In genomic region chr11:64787526-64788320, GRCh38 we compare ENCODE assay signal across 1 cellular context.
TF ChIP-seq lines count a peak whose summit lies in the region.

No MANE protein-coding gene starts in this region.

TF ChIP-seq in HepG2, 621 proteins besides CTCF, POLR2A, EP300 and RAD21 (continued from another document and continues in another):
- no peak for TF ChIP-seq ATF6 (CRISPR knock-in tag; conservative IDR thresholded peaks at IDR 0.05)
- TF ChIP-seq SPEN (CRISPR knock-in tag; IDR thresholded peaks at IDR 0.05; ENCODE audit: low read depth): no peak
- no peak for TF ChIP-seq ZNF503 (CRISPR knock-in tag; IDR thresholded peaks at IDR 0.05)
- no peak for TF ChIP-seq NONO (IDR thresholded peaks at IDR 0.05)
- TF ChIP-seq NONO (CRISPR knock-in tag; conservative IDR thresholded peaks at IDR 0.05): no peak
- TF ChIP-seq SSRP1 (CRISPR knock-in tag; IDR thresholded peaks at IDR 0.05): no peak
- TF ChIP-seq ZNF335 (CRISPR knock-in tag; IDR thresholded peaks at IDR 0.05): no peak
- TF ChIP-seq ZNF282 (IDR thresholded peaks at IDR 0.05; ENCODE audit: partially characterized antibody): no peak
- peak; percentile 86 for TF ChIP-seq STAG1 (CRISPR knock-in tag; IDR thresholded peaks at IDR 0.05)
- TF ChIP-seq ZNF430 (CRISPR knock-in tag; IDR thresholded peaks at IDR 0.05): no peak
- TF ChIP-seq RFX3 (CRISPR knock-in tag; IDR thresholded peaks at IDR 0.05): no peak
- no peak for TF ChIP-seq ZNF484 (CRISPR knock-in tag; IDR thresholded peaks at IDR 0.05; ENCODE audit: borderline replicate concordance, low read depth)
- no peak for TF ChIP-seq REL (CRISPR knock-in tag; conservative IDR thresholded peaks at IDR 0.05)
- no peak for TF ChIP-seq UBTF (CRISPR knock-in tag; IDR thresholded peaks at IDR 0.05)
- TF ChIP-seq TOE1 (CRISPR knock-in tag; IDR thresholded peaks at IDR 0.05): no peak
- 0 out of 2 replicates have a peak, but pooled peaks have one; percentile 39 for TF ChIP-seq GZF1 (CRISPR knock-in tag; IDR thresholded peaks at IDR 0.05)
- TF ChIP-seq ISX (CRISPR knock-in tag; conservative IDR thresholded peaks at IDR 0.05): no peak
- no peak for TF ChIP-seq AHR (CRISPR knock-in tag; IDR thresholded peaks at IDR 0.05)
- no peak for TF ChIP-seq TFE3 (CRISPR knock-in tag; IDR thresholded peaks at IDR 0.05)
- TF ChIP-seq ETV5 (CRISPR knock-in tag; IDR thresholded peaks at IDR 0.05; ENCODE audit: borderline replicate concordance): no peak
- TF ChIP-seq MBNL3 (CRISPR knock-in tag; conservative IDR thresholded peaks at IDR 0.05): no peak
- no peak for TF ChIP-seq TFAP4 (IDR thresholded peaks at IDR 0.05; ENCODE audit: borderline replicate concordance, low read depth)
- TF ChIP-seq HOXA3 (CRISPR knock-in tag; IDR thresholded peaks at IDR 0.05): 0 out of 2 replicates have a peak, but pooled peaks have one; percentile 26
- no peak for TF ChIP-seq XBP1 (CRISPR knock-in tag; IDR thresholded peaks at IDR 0.05)
- TF ChIP-seq ZNF207 (IDR thresholded peaks at IDR 0.05; ENCODE audit: borderline replicate concordance): no peak
- TF ChIP-seq TCF7L2 (IDR thresholded peaks at IDR 0.05; ENCODE audit: low read depth, low read length): no peak
- 0 out of 2 replicates have a peak, but pooled peaks have one; percentile 27 for TF ChIP-seq ZNF687 (CRISPR knock-in tag; IDR thresholded peaks at IDR 0.05)
- no peak for TF ChIP-seq ZNF30 (CRISPR knock-in tag; IDR thresholded peaks at IDR 0.05)
- TF ChIP-seq ZBTB46 (CRISPR knock-in tag; IDR thresholded peaks at IDR 0.05; ENCODE audit: borderline replicate concordance): no peak
- TF ChIP-seq SP1 (IDR thresholded peaks at IDR 0.05): no peak
- TF ChIP-seq SP1 (CRISPR knock-in tag; IDR thresholded peaks at IDR 0.05): no peak
- TF ChIP-seq DMAP1 (CRISPR knock-in tag; IDR thresholded peaks at IDR 0.05): no peak
- TF ChIP-seq HMG20A (CRISPR knock-in tag; IDR thresholded peaks at IDR 0.05; ENCODE audit: borderline replicate concordance): no peak
- TF ChIP-seq BORCS8-MEF2B (CRISPR knock-in tag; IDR thresholded peaks at IDR 0.05): 0 out of 2 replicates have a peak, but pooled peaks have one; percentile 31
- 0 out of 2 replicates have a peak, but pooled peaks have one; percentile 8 for TF ChIP-seq RXRB (CRISPR knock-in tag; IDR thresholded peaks at IDR 0.05; ENCODE audit: borderline replicate concordance)
- peak; percentile 57 for TF ChIP-seq THAP11 (CRISPR knock-in tag; IDR thresholded peaks at IDR 0.05)
- TF ChIP-seq NRL (CRISPR knock-in tag; IDR thresholded peaks at IDR 0.05; ENCODE audit: borderline replicate concordance): no peak
- TF ChIP-seq AGO2 (optimal IDR thresholded peaks at IDR 0.05; ENCODE audit: low read depth, low read length): no peak
- 0 out of 2 replicates have a peak, but pooled peaks have one; percentile 19 for TF ChIP-seq SMAD9 (CRISPR knock-in tag; IDR thresholded peaks at IDR 0.05)
- peak; percentile 42; the same call in 1 of the 2 replicates for TF ChIP-seq SALL1 (CRISPR knock-in tag; IDR thresholded peaks at IDR 0.05)
- no peak for TF ChIP-seq ZMYM2 (CRISPR knock-in tag; IDR thresholded peaks at IDR 0.05)
- peak; percentile 56; the same call in 1 of the 2 replicates for TF ChIP-seq HNF1B (CRISPR knock-in tag; IDR thresholded peaks at IDR 0.05)
- TF ChIP-seq ZBTB37 (CRISPR knock-in tag; IDR thresholded peaks at IDR 0.05): no peak
- TF ChIP-seq ZNF839 (CRISPR knock-in tag; IDR thresholded peaks at IDR 0.05; ENCODE audit: borderline replicate concordance): no peak
- TF ChIP-seq ZNF512 (CRISPR knock-in tag; IDR thresholded peaks at IDR 0.05): no peak
- no peak for TF ChIP-seq ZNF878 (CRISPR knock-in tag; IDR thresholded peaks at IDR 0.05)
- TF ChIP-seq XRCC5 (optimal IDR thresholded peaks at IDR 0.05; ENCODE audit: low read length): peak; percentile 69
- no peak for TF ChIP-seq ATF1 (CRISPR knock-in tag; IDR thresholded peaks at IDR 0.05)
- no peak for TF ChIP-seq FOXO1 (CRISPR knock-in tag; IDR thresholded peaks at IDR 0.05)
